Comparison of ENCODE assay signal across 17 cellular contexts in genomic region chr9:4864234-4864661, GRCh38.
DNase-seq lines count a peak whose midpoint lies in the region; ATAC-seq and TF ChIP-seq lines count a peak whose summit lies in the region.
"Had no signal": no experiment of that assay in that cellular context is flagged by ENCODE, and none has a peak within 500 bp of the region (broad histone marks: within the 10 kb centered on the region; RNA-seq: fewer than 3 reads in every experiment).

No MANE protein-coding gene starts in this region.

- no peaks in the 10 kb centered on the region for H3K27me3 ChIP-seq in CD8-positive, alpha-beta memory T cell (ENCODE audit: insufficient read depth, low read length, poor library complexity, severe bottlenecking)
- H3K27me3 ChIP-seq in lung (ENCODE audit: control insufficient read depth, insufficient read depth) (no peaks in the 10 kb centered on the region), thoracic aorta (replicated peaks; ENCODE audit: insufficient read depth) (no peaks in the 10 kb centered on the region)
- H3K27me3 ChIP-seq: BLaER1 treated with 17β-estradiol and CSF1 and Interleukin-3, amounts not matched to agents 10 nM and 100 nM had no signal

- H3K27ac ChIP-seq in CD8-positive, alpha-beta memory T cell (ENCODE audit: low read depth, low read length) = peak overlapping the region; percentile 20
- H3K27ac ChIP-seq in lung (ENCODE audit: low read depth in 1 of 2, low read length in 1 of 2) (peak overlapping the region in 1 of 2 donors; percentile 17), thoracic aorta (peak overlapping the region; percentile 64 to 77)
- H3K27ac ChIP-seq: BLaER1 treated with 17β-estradiol and CSF1 and Interleukin-3, amounts not matched to agents 10 nM and 100 nM had no signal

- H3K9me3 Mint-ChIP-seq in CD8-positive, alpha-beta memory T cell = no peaks in the 10 kb centered on the region
- H3K9me3 Mint-ChIP-seq in activated T-helper 17 cell treated with anti-CD3 and anti-CD28 coated beads, Interleukin-2, amount 50 U/mL, for 72 hours = no peaks in the 10 kb centered on the region
- H3K9me3 Mint-ChIP-seq: HFFc6, IgD-negative memory B cell had no signal

- DNase-seq in CD8-positive, alpha-beta memory T cell = no peak
- DNase-seq in lung (ENCODE audit: low spot score) (peak; percentile 49), thoracic aorta (ENCODE audit: low spot score) (no peak), NCI-H345 treated with DMSO at 0.1 percent for 48 hours (lab: John Stamatoyannopoulos, UW; ENCODE audit: unreplicated experiment) (no peak), NCI-H2196 (lab: John Stamatoyannopoulos, UW; ENCODE audit: unreplicated experiment) (no peak)
- DNase-seq in activated CD4-positive, alpha-beta T cell treated with anti-CD3 and anti-CD28 coated beads for 4 hours = no peak
- DNase-seq: GF-D8, HFFc6, NCI-H1105 treated with DMSO at 0.1 percent for 48 hours, NCI-H187, NCI-H748 treated with DMSO at 0.1 percent for 48 hours, OCI-M1, SIG-M5 had no signal

- H3K27ac Mint-ChIP-seq in CD8-positive, alpha-beta memory T cell = no peak overlapping the region
- peak overlapping the region; percentile 55 for H3K27ac Mint-ChIP-seq in activated T-helper 17 cell treated with anti-CD3 and anti-CD28 coated beads, Interleukin-2, amount 50 U/mL, for 72 hours
- H3K27ac Mint-ChIP-seq: HFFc6, IgD-negative memory B cell had no signal

- peaks cover 8% of the 10 kb centered on the region for H3K36me3 ChIP-seq in CD8-positive, alpha-beta memory T cell (ENCODE audit: insufficient read depth, low read length)
- H3K36me3 ChIP-seq in lung (ENCODE audit: control insufficient read depth in 2 of 2, insufficient read depth in 2 of 2, low read length in 2 of 2) (peaks cover 8 to 11% of the 10 kb centered on the region in 2 donors), thoracic aorta (peaks cover 9% of the 10 kb centered on the region)

- CTCF ChIA-PET in CD8-positive, alpha-beta memory T cell (lab: Charles Lee) = no interaction called here

- no peaks in the 10 kb centered on the region for H3K9me3 ChIP-seq in CD8-positive, alpha-beta memory T cell (ENCODE audit: low read length)
- no peaks in the 10 kb centered on the region for H3K9me3 ChIP-seq in lung (ENCODE audit: control insufficient read depth in 2 of 2, insufficient read depth in 1 of 2, low read length in 1 of 2)
- H3K9me3 ChIP-seq in thoracic aorta = no peaks in the 10 kb centered on the region
- H3K9me3 ChIP-seq: BLaER1 treated with 17β-estradiol and CSF1 and Interleukin-3, amounts not matched to agents 10 nM and 100 nM had no signal

- no peak overlapping the region for H3K4me3 Mint-ChIP-seq in CD8-positive, alpha-beta memory T cell
- H3K4me3 Mint-ChIP-seq in activated T-helper 17 cell treated with anti-CD3 and anti-CD28 coated beads, Interleukin-2, amount 50 U/mL, for 72 hours = no peak overlapping the region
- H3K4me3 Mint-ChIP-seq: HFFc6 had no signal

- H3K27me3 Mint-ChIP-seq in CD8-positive, alpha-beta memory T cell = no peaks in the 10 kb centered on the region
- H3K27me3 Mint-ChIP-seq in activated T-helper 17 cell treated with anti-CD3 and anti-CD28 coated beads, Interleukin-2, amount 50 U/mL, for 72 hours = no peaks in the 10 kb centered on the region
- H3K27me3 Mint-ChIP-seq: IgD-negative memory B cell had no signal

- H3K4me1 Mint-ChIP-seq in CD8-positive, alpha-beta memory T cell = peaks cover 3 to 14% (median 3%) of the 10 kb centered on the region in 3 donors
- peaks cover 14% of the 10 kb centered on the region for H3K4me1 Mint-ChIP-seq in activated T-helper 17 cell treated with anti-CD3 and anti-CD28 coated beads, Interleukin-2, amount 50 U/mL, for 72 hours
- H3K4me1 Mint-ChIP-seq: IgD-negative memory B cell had no signal

- POLR2A ChIA-PET in CD8-positive, alpha-beta memory T cell (lab: Charles Lee) = no interaction called here

- 73 to 97% methylated on average over 11 of the region's 11 CpGs for WGBS in lung, 2 donors

- H3K36me3 Mint-ChIP-seq in CD8-positive, alpha-beta memory T cell = peaks cover 5 to 36% (median 8%) of the 10 kb centered on the region in 3 donors
- H3K36me3 Mint-ChIP-seq in activated T-helper 17 cell treated with anti-CD3 and anti-CD28 coated beads, Interleukin-2, amount 50 U/mL, for 72 hours (ENCODE audit: low read depth) = peaks cover 43% of the 10 kb centered on the region

- ATAC-seq in activated T-helper 17 cell treated with anti-CD3 and anti-CD28 coated beads, Interleukin-2, amount 50 U/mL, for 72 hours (replicated peaks) = no peak
- ATAC-seq in lung (ENCODE audit: insufficient read depth, low FRiP score) (peak; percentile 51), thoracic aorta (ENCODE audit: insufficient number of reproducible peaks, low FRiP score, low read depth) (no peak), GM21619 (IDR thresholded peaks at IDR 0.05; ENCODE audit: unreplicated experiment) (no peak)

- TF ChIP-seq CTCF in lung (IDR thresholded peaks at IDR 0.05; ENCODE audit: control extremely low read depth, extremely low read depth) (no peak), thoracic aorta (IDR thresholded peaks at IDR 0.05) (no peak)

- no peak overlapping the region for H3K4me3 ChIP-seq in CD8-positive, alpha-beta memory T cell (ENCODE audit: low read length)
- no peak overlapping the region for H3K4me3 ChIP-seq in lung
- peak overlapping the region; percentile 20 for H3K4me3 ChIP-seq in thoracic aorta
- H3K4me3 ChIP-seq: BLaER1 treated with 17β-estradiol and CSF1 and Interleukin-3, amounts not matched to agents 10 nM and 100 nM had no signal

- no peaks in the 10 kb centered on the region for H3K4me1 ChIP-seq in CD8-positive, alpha-beta memory T cell (ENCODE audit: insufficient read depth, low read length)
- H3K4me1 ChIP-seq in lung (ENCODE audit: control insufficient read depth in 2 of 2, insufficient read depth in 2 of 2, low read length in 2 of 2) = peaks cover 0 to 7% of the 10 kb centered on the region in 2 donors
- peaks cover 38 to 70% of the 10 kb centered on the region in 2 donors for H3K4me1 ChIP-seq in thoracic aorta (ENCODE audit: control insufficient read depth in 1 of 2, low read depth in 2 of 2)
- H3K4me1 ChIP-seq: BLaER1 treated with 17β-estradiol and CSF1 and Interleukin-3, amounts not matched to agents 10 nM and 100 nM had no signal
